32 cellular contexts compared by ENCODE assay signal in the genomic region with DNA sequence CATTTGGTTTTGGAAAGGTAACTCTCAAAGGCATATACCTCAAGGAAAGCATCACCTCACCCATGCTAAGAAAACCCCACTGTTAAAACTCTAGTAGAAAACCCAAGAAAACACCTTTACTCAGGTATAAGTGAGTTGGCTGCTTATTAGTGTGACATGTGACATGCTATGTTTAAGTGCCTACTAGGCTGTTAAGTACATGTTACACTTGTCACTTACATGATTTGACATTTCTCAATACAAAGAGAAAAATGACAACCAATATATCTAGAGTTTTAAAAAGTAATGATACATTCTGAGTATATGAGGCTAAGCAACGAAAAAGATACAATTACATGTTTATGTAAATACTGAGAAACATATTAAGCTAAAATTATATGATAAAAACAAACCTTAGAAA.
"Had no signal": no experiment of that assay in that cellular context is flagged by ENCODE, and none has a peak within 500 bp of the region (broad histone marks: within the 10 kb centered on the region; RNA-seq: fewer than 3 reads in every experiment).

No MANE protein-coding gene starts in this region.

- H3K27ac ChIP-seq: adrenal gland, ascending aorta, body of pancreas, brain microvascular endothelial cell, breast epithelium, cardiac muscle cell had no signal

- H3K9me3 ChIP-seq: adrenal gland, ascending aorta, body of pancreas had no signal

- H3K4me3 ChIP-seq: adrenal gland, ascending aorta, body of pancreas, breast epithelium, cardiac muscle cell had no signal

- ATAC-seq: activated naive CD4-positive, alpha-beta T cell treated with anti-CD3 and anti-CD28 coated beads, Interleukin-2, amount 50 U/mL, for 72 hours; activated naive CD8-positive, alpha-beta T cell treated with anti-CD3 and anti-CD28 coated beads, Interleukin-2, amount 50 U/mL, for 24 hours; activated T-cell treated with anti-CD3 and anti-CD28 coated beads, Interleukin-2, amount 50 U/mL, for 4 hours; activated T-cell treated with anti-CD3 and anti-CD28 coated beads, Interleukin-2, amount 50 U/mL, for 72 hours; activated T-helper 17 cell treated with anti-CD3 and anti-CD28 coated beads, Interleukin-2, amount 50 U/mL, for 72 hours; body of pancreas had no signal

- H3K4me1 ChIP-seq: adrenal gland, ascending aorta, body of pancreas, breast epithelium had no signal

- H3K27me3 ChIP-seq: adrenal gland, ascending aorta, body of pancreas, brain microvascular endothelial cell, breast epithelium, cardiac muscle cell had no signal

- H3K36me3 ChIP-seq: adrenal gland, ascending aorta, brain microvascular endothelial cell, breast epithelium, cardiac muscle cell had no signal

- DNase-seq: activated effector memory CD4-positive, alpha-beta T cell treated with anti-CD3 and anti-CD28 coated beads, Interleukin-2, amount 50 U/mL, for 16 hours; activated effector memory CD4-positive, alpha-beta T cell treated with Interleukin-2 at 50 U/mL for 16 hours; activated gamma-delta T cell; activated gamma-delta T cell treated with Interleukin-2 at 50 U/mL for 16 hours; activated naive CD4-positive, alpha-beta T cell; activated naive CD4-positive, alpha-beta T cell treated with anti-CD3 and anti-CD28 coated beads for 36 hours; activated naive CD4-positive, alpha-beta T cell treated with anti-CD3 and anti-CD28 coated beads, Interleukin-2, amount 10 ng/mL, durations not matched to agents 7 days and 5 days; activated naive CD4-positive, alpha-beta T cell treated with anti-CD3 and anti-CD28 coated beads, Interleukin-2, amount 50 U/mL, for 16 hours; activated naive CD4-positive, alpha-beta T cell treated with Interleukin-2 at 50 U/mL for 16 hours; activated naive CD8-positive, alpha-beta T cell treated with anti-CD3 and anti-CD28 coated beads for 36 hours; activated naive CD8-positive, alpha-beta T cell treated with anti-CD3 and anti-CD28 coated beads, Interleukin-2, amount 10 ng/mL, durations not matched to agents 7 days and 5 days; activated naive CD8-positive, alpha-beta T cell treated with anti-CD3 and anti-CD28 coated beads, Interleukin-2, amount 50 U/mL, for 24 hours; activated T-cell treated with anti-CD3 and anti-CD28 coated beads, Interleukin-2, amount 50 U/mL, for 1 hour; activated T-cell treated with anti-CD3 and anti-CD28 coated beads, Interleukin-2, amount 50 U/mL, for 24 hours; activated T-cell treated with anti-CD3 and anti-CD28 coated beads, Interleukin-2, amount 50 U/mL, for 4 hours; activated T-cell treated with anti-CD3 and anti-CD28 coated beads, Interleukin-2, amount 50 U/mL, for 48 hours; activated T-cell treated with anti-CD3 and anti-CD28 coated beads, Interleukin-2, amount 50 U/mL, for 72 hours; adrenal gland; amniotic stem cell; amygdala; anterior cingulate cortex; aorta; body of pancreas; brain microvascular endothelial cell; caudate nucleus; central memory CD4-positive, alpha-beta T cell; cerebellar nuclear complex had no signal
